1 cellular context compared by ENCODE assay signal in the genomic region with DNA sequence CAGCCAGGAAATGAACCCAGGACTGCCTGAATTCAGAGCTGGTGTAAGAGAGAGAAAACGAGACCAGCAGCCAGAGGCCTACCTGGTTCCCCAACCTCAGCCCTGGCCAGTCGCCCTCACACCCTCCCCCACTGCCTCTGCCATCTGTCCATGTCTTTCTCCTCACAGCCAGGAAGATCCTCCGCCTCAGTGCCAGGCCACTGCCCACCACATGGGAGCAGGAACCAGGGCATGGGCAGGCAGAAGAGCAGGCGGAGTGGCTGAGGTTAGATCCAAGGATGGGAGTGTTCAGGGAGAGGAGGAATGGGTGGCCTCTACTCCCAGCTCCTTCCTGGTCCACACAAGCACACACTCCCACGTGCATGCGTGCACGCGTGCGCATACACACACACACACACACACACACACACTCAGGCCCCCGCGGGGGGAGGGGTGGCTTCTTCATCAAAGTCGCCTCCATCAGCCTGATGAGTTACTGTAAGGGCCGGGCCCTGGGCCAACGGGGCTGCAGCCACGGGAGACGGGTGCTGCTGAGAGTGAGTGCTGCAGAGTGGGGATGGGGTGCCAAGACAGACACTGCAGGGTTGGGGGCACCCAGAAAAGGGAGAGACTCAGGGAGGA.
TF ChIP-seq lines count a peak whose summit lies in the region.

No MANE protein-coding gene starts in this region.

TF ChIP-seq in A549, 52 proteins besides CTCF, POLR2A, EP300 and RAD21:
- TF ChIP-seq JUN (IDR thresholded peaks at IDR 0.05): no peak
- no peak for TF ChIP-seq POLR2AphosphoS2 (conservative IDR thresholded peaks at IDR 0.05; ENCODE audit: low read length)
- TF ChIP-seq FOXS1 (CRISPR knock-in tag; IDR thresholded peaks at IDR 0.05): no peak
- TF ChIP-seq, protein P1, sequence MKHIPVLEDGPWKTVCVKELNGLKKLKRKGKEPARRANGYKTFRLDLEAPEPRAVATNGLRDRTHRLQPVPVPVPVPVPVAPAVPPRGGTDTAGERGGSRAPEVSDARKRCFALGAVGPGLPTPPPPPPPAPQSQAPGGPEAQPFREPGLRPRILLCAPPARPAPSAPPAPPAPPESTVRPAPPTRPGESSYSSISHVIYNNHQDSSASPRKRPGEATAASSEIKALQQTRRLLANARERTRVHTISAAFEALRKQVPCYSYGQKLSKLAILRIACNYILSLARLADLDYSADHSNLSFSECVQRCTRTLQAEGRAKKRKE (CRISPR knock-in tag; IDR thresholded peaks at IDR 0.05; ENCODE audit: low read depth): no peak
- TF ChIP-seq FOSL2 (IDR thresholded peaks at IDR 0.05): no peak
- no peak for TF ChIP-seq FOSL2 (CRISPR knock-in tag; IDR thresholded peaks at IDR 0.05)
- no peak for TF ChIP-seq FOSB (CRISPR knock-in tag; IDR thresholded peaks at IDR 0.05)
- no peak for TF ChIP-seq NR3C1 (IDR thresholded peaks at IDR 0.05)
- TF ChIP-seq, protein P2, sequence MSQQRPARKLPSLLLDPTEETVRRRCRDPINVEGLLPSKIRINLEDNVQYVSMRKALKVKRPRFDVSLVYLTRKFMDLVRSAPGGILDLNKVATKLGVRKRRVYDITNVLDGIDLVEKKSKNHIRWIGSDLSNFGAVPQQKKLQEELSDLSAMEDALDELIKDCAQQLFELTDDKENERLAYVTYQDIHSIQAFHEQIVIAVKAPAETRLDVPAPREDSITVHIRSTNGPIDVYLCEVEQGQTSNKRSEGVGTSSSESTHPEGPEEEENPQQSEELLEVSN (IDR thresholded peaks at IDR 0.05; ENCODE audit: borderline replicate concordance, low read depth): no peak
- no peak for TF ChIP-seq ZSCAN20 (CRISPR knock-in tag; IDR thresholded peaks at IDR 0.05)
- TF ChIP-seq, protein P3, sequence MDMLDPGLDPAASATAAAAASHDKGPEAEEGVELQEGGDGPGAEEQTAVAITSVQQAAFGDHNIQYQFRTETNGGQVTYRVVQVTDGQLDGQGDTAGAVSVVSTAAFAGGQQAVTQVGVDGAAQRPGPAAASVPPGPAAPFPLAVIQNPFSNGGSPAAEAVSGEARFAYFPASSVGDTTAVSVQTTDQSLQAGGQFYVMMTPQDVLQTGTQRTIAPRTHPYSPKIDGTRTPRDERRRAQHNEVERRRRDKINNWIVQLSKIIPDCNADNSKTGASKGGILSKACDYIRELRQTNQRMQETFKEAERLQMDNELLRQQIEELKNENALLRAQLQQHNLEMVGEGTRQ (IDR thresholded peaks at IDR 0.05): no peak
- no peak for TF ChIP-seq HOXA7 (CRISPR knock-in tag; IDR thresholded peaks at IDR 0.05)
- no peak for TF ChIP-seq GATA3 (IDR thresholded peaks at IDR 0.05; ENCODE audit: borderline replicate concordance)
- no peak for TF ChIP-seq ZC3H11A (IDR thresholded peaks at IDR 0.05)
- no peak for TF ChIP-seq MYC (IDR thresholded peaks at IDR 0.05; ENCODE audit: borderline replicate concordance, low read length)
- TF ChIP-seq MAFK (IDR thresholded peaks at IDR 0.05; ENCODE audit: partially characterized antibody): no peak
- TF ChIP-seq EHMT2 (IDR thresholded peaks at IDR 0.05; ENCODE audit: low read depth): no peak
